In the genomic region with DNA sequence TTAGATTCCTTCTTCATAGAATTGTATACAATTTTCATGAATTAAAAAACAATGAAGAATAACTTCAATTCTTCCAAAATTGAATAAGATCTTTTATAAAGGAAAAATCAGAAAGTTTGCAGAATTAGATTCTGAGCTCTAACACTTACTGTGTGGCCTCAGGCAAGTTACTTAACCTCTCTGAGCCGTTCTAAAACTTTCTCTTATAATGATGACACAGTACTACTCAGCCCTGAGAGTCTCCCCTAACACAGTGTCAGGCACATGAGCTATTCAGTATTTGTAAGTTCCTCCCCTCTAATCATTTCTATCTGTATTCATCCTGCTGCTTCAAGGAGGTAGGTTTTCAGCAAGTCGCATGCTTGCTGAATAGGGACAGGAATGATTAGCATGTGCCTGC, we compare ENCODE assay signal across 20 cellular contexts. TPM values are rescaled to one million over a fixed set of nuclear protein-coding genes. Genes with fewer than 3 reads are reported as not detected.
A peak's percentile ranks its signal among the peaks of the same experiment; 100 is the strongest.
DNase-seq lines count a peak whose midpoint lies in the region; ATAC-seq and TF ChIP-seq lines count a peak whose summit lies in the region.
"Had no signal": no experiment of that assay in that cellular context is flagged by ENCODE, and none has a peak within 500 bp of the region (broad histone marks: within the 10 kb centered on the region; RNA-seq: fewer than 3 reads in every experiment).

No MANE protein-coding gene starts in this region.

- in situ Hi-C loops in HAP-1 (cut with MboI; ENCODE audit: low sequenced_read_pairs): no loop called here

- CTCF ChIA-PET in RWPE1 (lab: Yijun Ruan, JAX): interaction anchor here (0.8 kb wide), 1 partner anchor 824 kb away, joined by 4 read pairs; no protein-coding TSS in a partner anchor

- H3K27me3 ChIP-seq in right cardiac atrium (ENCODE audit: control insufficient read depth, insufficient read depth) (no peaks in the 10 kb centered on the region), endocrine pancreas (ENCODE audit: control insufficient read depth, insufficient read depth, low read length) (no peaks in the 10 kb centered on the region), spleen (replicated peaks in 1 of 7) (peaks cover 0 to 6% (median 0%) of the 10 kb centered on the region in 7 donors), HAP-1 (ENCODE audit: low read depth) (no peaks in the 10 kb centered on the region), endodermal cell (ENCODE audit: control insufficient read depth, insufficient read depth, low read length, poor library complexity, severe bottlenecking) (no peaks in the 10 kb centered on the region)
- H3K27me3 ChIP-seq: BLaER1 had no signal

- DNase-seq in right cardiac atrium: no peak
- DNase-seq in left ventricle myocardium superior: no peak
- no peak for DNase-seq in spleen
- no peak for DNase-seq in HAP-1 (ENCODE audit: low spot score in 2 of 2)
- no peak for DNase-seq in cerebellar nuclear complex (lab: John Stamatoyannopoulos, UW)
- DNase-seq in endodermal cell: no peak
- DNase-seq in RWPE1 (ENCODE audit: low spot score): no peak
- DNase-seq: CD8-positive, alpha-beta T cell; DMS79; GM23248; NCI-H1092; NCI-H146; NCI-H2081 treated with DMSO at 0.1 percent for 48 hours; NCI-H510A treated with DMSO at 0.1 percent for 48 hours; NCI-H82; SHP77 treated with DMSO at 0.1 percent for 48 hours had no signal

- no peak overlapping the region for H3K4me3 Mint-ChIP-seq in endodermal cell
- H3K4me3 Mint-ChIP-seq: CD8-positive, alpha-beta T cell had no signal

- H3K4me1 ChIP-seq in right cardiac atrium (ENCODE audit: control insufficient read depth, insufficient read depth, low read length) (peaks cover 3% of the 10 kb centered on the region), endocrine pancreas (ENCODE audit: control insufficient read depth, insufficient read depth, low read length) (no peaks in the 10 kb centered on the region), spleen (no peaks in the 10 kb centered on the region), HAP-1 (no peaks in the 10 kb centered on the region), endodermal cell (ENCODE audit: control insufficient read depth, insufficient read depth, low read length) (peaks cover 3% of the 10 kb centered on the region)

- no peak for ATAC-seq in right cardiac atrium
- ATAC-seq in left ventricle myocardium superior: no peak
- ATAC-seq: CD8-positive, alpha-beta T cell had no signal

- H3K4me1 Mint-ChIP-seq in endodermal cell: peaks cover 28% of the 10 kb centered on the region

- intact Hi-C loops in right cardiac atrium (cut with DNase I) (loop anchor here in 1 of 4 donors (5.0 kb wide), 1 partner anchor 36 kb away; no protein-coding TSS in a partner anchor), left ventricle myocardium superior (cut with micrococcal nuclease) (no loop called here), spleen (cut with DNase I; ENCODE audit: low total_unique reads) (no loop called here)

- H3K27ac Mint-ChIP-seq in endodermal cell: no peak overlapping the region
- H3K27ac Mint-ChIP-seq: CD8-positive, alpha-beta T cell had no signal

- no peak for TF ChIP-seq CTCF in spleen (IDR thresholded peaks at IDR 0.05 in 8 of 11, conservative IDR thresholded peaks at IDR 0.05 in 3 of 11)
- TF ChIP-seq CTCF in endodermal cell (conservative IDR thresholded peaks at IDR 0.05): no peak
- no peak for TF ChIP-seq CTCF in RWPE1 (conservative IDR thresholded peaks at IDR 0.05; ENCODE audit: low read depth)

- H3K27ac ChIP-seq in right cardiac atrium (ENCODE audit: low read length) (peak overlapping the region; percentile 25), spleen (peak overlapping the region in 5 of 8 donors; percentile 6 to 53 (median 35)), endodermal cell (ENCODE audit: low read depth, low read length) (no peak overlapping the region), RWPE1 (no peak overlapping the region)
- H3K27ac ChIP-seq: 22Rv1, BLaER1, GM23248 had no signal

- no peak overlapping the region for H3K4me3 ChIP-seq in right cardiac atrium (ENCODE audit: low read length)
- peak overlapping the region; percentile 75 for H3K4me3 ChIP-seq in endocrine pancreas (ENCODE audit: control insufficient read depth, insufficient read depth, low read length)
- no peak overlapping the region for H3K4me3 ChIP-seq in spleen
- H3K4me3 ChIP-seq in HAP-1: no peak overlapping the region
- no peak overlapping the region for H3K4me3 ChIP-seq in endodermal cell (ENCODE audit: low read length)
- H3K4me3 ChIP-seq: BLaER1, GM23248 had no signal

- TF ChIP-seq POLR2A in spleen (IDR thresholded peaks at IDR 0.05): no peak

- POLR2A ChIA-PET in RWPE1 (lab: Yijun Ruan, JAX; ENCODE audit: low non-redundant PET): no interaction called here

- no peaks in the 10 kb centered on the region for H3K27me3 Mint-ChIP-seq in endodermal cell (ENCODE audit: insufficient read depth)

- H3K9me3 Mint-ChIP-seq in endodermal cell: peaks cover 1% of the 10 kb centered on the region
- H3K9me3 Mint-ChIP-seq: CD8-positive, alpha-beta T cell had no signal

- H3K9me3 ChIP-seq in right cardiac atrium (ENCODE audit: control insufficient read depth, low read length): no peaks in the 10 kb centered on the region
- no peaks in the 10 kb centered on the region for H3K9me3 ChIP-seq in endocrine pancreas (ENCODE audit: control insufficient read depth, low read length)
- no peaks in the 10 kb centered on the region for H3K9me3 ChIP-seq in spleen
- no peaks in the 10 kb centered on the region for H3K9me3 ChIP-seq in HAP-1
- no peaks in the 10 kb centered on the region for H3K9me3 ChIP-seq in endodermal cell (ENCODE audit: control insufficient read depth, low read length)
- H3K9me3 ChIP-seq: BLaER1 had no signal

- WGBS in right cardiac atrium: 74% methylated on average over 2 of the region's 2 CpGs
- WGBS in spleen, 5 donors: 61 to 84% (median 73%) methylated on average over 2 of the region's 2 CpGs
- 93 to 100% methylated on average over 2 of the region's 2 CpGs for WGBS in endodermal cell (ENCODE audit: insufficient coverage in 1 of 2, insufficient read length in 1 of 2), 2 experiments

- H3K36me3 ChIP-seq in endocrine pancreas (ENCODE audit: control insufficient read depth, insufficient read depth, low read length) (no peaks in the 10 kb centered on the region), spleen (no peaks in the 10 kb centered on the region), HAP-1 (replicated peaks) (no peaks in the 10 kb centered on the region), endodermal cell (ENCODE audit: control insufficient read depth, insufficient read depth, low read length) (no peaks in the 10 kb centered on the region)
- H3K36me3 ChIP-seq: BLaER1 had no signal

- H3K9ac ChIP-seq in endocrine pancreas (ENCODE audit: control insufficient read depth, insufficient read depth, low read length) (no peak overlapping the region), endodermal cell (ENCODE audit: extremely low read depth, low read length, poor library complexity, severe bottlenecking) (no peak overlapping the region)
- H3K9ac ChIP-seq: BLaER1, GM23248 had no signal

- no peaks in the 10 kb centered on the region for H3K36me3 Mint-ChIP-seq in endodermal cell (ENCODE audit: low read depth)
- H3K36me3 Mint-ChIP-seq: CD8-positive, alpha-beta T cell had no signal

RNA-seq across cellular contexts. Expression of gene ID4, which starts 11.3 kb away (rescaled TPM):
- 10 to 100 TPM; 32.3 to 74.5 (median 36.8) TPM for total RNA-seq in right cardiac atrium
- polyA plus RNA-seq in right cardiac atrium: 57.3 TPM
- total RNA-seq in left ventricle myocardium superior: 3.0 TPM
- total RNA-seq in spleen: 10 to 100 TPM; 14.4 to 29.1 (median 19.6) TPM
- polyA plus RNA-seq in spleen: 1 to 10 TPM; 7.8 to 9.1 (median 8.3) TPM
- total RNA-seq in endodermal cell: 10 to 100 TPM; 38.5 to 39.3 TPM
- 63.6 TPM for polyA plus RNA-seq in endodermal cell (2013, experiment 1 of 2)
- 50.1 TPM for polyA plus RNA-seq in endodermal cell (2013, experiment 2 of 2)
- total RNA-seq: CD8-positive, alpha-beta T cell; MCF 10A had no signal

Comparison
In these comparisons a context has a peak if more than half of its experiments do, and no peak if none do; other contexts are left out.
1. H3K27ac ChIP-seq: peak in right cardiac atrium (single experiment) and spleen (5 of 8); none in endodermal cell (single experiment) and RWPE1 (single experiment).